27 cellular contexts compared by ENCODE assay signal in genomic region chr22:37203354-37204044, GRCh38. TPM values are rescaled to one million over a fixed set of nuclear protein-coding genes. Genes with fewer than 3 reads are reported as not detected.
DNase-seq lines count a peak whose midpoint lies in the region; ATAC-seq, FAIRE-seq and TF ChIP-seq lines count a peak whose summit lies in the region.
"Had no signal": no experiment of that assay in that cellular context is flagged by ENCODE, and none has a peak within 500 bp of the region (broad histone marks: within the 10 kb centered on the region; RNA-seq: fewer than 3 reads in every experiment).

No MANE protein-coding gene starts in this region.

- H3K23ac ChIP-seq in H1 (ENCODE audit: insufficient read length), result no peak overlapping the region

- peak; percentile 40 for DNase-seq in activated CD4-positive, CD25-positive, alpha-beta regulatory T cell treated with anti-CD3 and anti-CD28 coated beads, Interleukin-2, amount 50 U/mL, for 72 hours
- no peak for DNase-seq in activated CD4-positive, CD25-positive, alpha-beta regulatory T cell (lab: John Stamatoyannopoulos, UW)
- DNase-seq in Karpas-422, result peak; percentile 65
- no peak for DNase-seq in H1 (ENCODE audit: low read depth in 1 of 2, low spot score in 2 of 2)
- DNase-seq in sciatic nerve (ENCODE audit: low spot score), result peak; percentile 50
- DNase-seq in substantia nigra (lab: John Stamatoyannopoulos, UW), result no peak
- DNase-seq in gastrocnemius medialis, result no peak
- no peak for DNase-seq in SIG-M5 treated with dmso at 0.1 percent for 504 hours (lab: John Stamatoyannopoulos, UW; ENCODE audit: unreplicated experiment)
- DNase-seq: activated B cell treated with CpG ODN at 0.5 μM for 24 hours; activated gamma-delta T cell; effector memory CD4-positive, alpha-beta T cell; esophagus squamous epithelium; left ventricle myocardium inferior; NCI-H1105 treated with DMSO at 0.1 percent for 48 hours; NCI-H2171; NCI-H748 treated with DMSO at 0.1 percent for 48 hours; occipital lobe; PC-9; stimulated activated naive CD4-positive, alpha-beta T cell treated with Interleukin-2 at 50 U/mL for 16 hours; transverse colon had no signal

- peak overlapping the region; percentile 32 for H4K91ac ChIP-seq in H1 (replicated peaks; ENCODE audit: insufficient read length, low read length)

- H3K4me2 ChIP-seq in Karpas-422 (ENCODE audit: low read depth, low read length, poor library complexity, severe bottlenecking) (no peak overlapping the region), H1 (ENCODE audit: insufficient read depth in 1 of 2, low read depth in 2 of 2, low read length in 2 of 2) (no peak overlapping the region)
- H3K4me2 ChIP-seq: GM23338, PC-9 had no signal

- H2AFZ ChIP-seq in Karpas-422 (ENCODE audit: low read length) (no peak overlapping the region), H1 (ENCODE audit: low read length) (no peak overlapping the region)
- H2AFZ ChIP-seq: GM23338, PC-9 had no signal

- WGBS in H1 (ENCODE audit: extremely low coverage in 1 of 2, insufficient coverage in 1 of 2, insufficient read length in 1 of 2, insufficient replicate concordance in 2 of 2, low coverage in 1 of 2, low lambda C conversion rate in 2 of 2, missing lambda C conversion rate in 1 of 2), 2 experiments, result 84% methylated on average over 16 of the region's 16 CpGs; no CpG with 5 or more reads in 1 of the 2 experiments

- FAIRE-seq in H1 (lab: Jason Lieb, UNC), result no peak
- FAIRE-seq: HTR-8/SVneo had no signal

- H3K18ac ChIP-seq in H1 (ENCODE audit: extremely low read depth, low read length), result no peak overlapping the region

- peaks cover 23% of the 10 kb centered on the region for H3K4me1 ChIP-seq in Karpas-422 (ENCODE audit: low read length)
- peaks cover 0 to 7% (median 3%) of the 10 kb centered on the region in 4 experiments; a peak in 3 of 7 replicates for H3K4me1 ChIP-seq in H1 (replicated peaks in 1 of 4; ENCODE audit: control insufficient read depth in 3 of 4, insufficient read depth in 4 of 4, low read length in 3 of 4)
- H3K4me1 ChIP-seq in gastrocnemius medialis, result peaks cover 3 to 5% of the 10 kb centered on the region in 2 donors

- TF ChIP-seq EP300 in H1 (IDR thresholded peaks at IDR 0.05; ENCODE audit: borderline replicate concordance in 1 of 2, low read depth in 2 of 2, low read length in 2 of 2), result no peak

- no peak overlapping the region; the same call in 1 of the 2 replicates for H2BK5ac ChIP-seq in H1 (ENCODE audit: low read depth, low read length)

- POLR2A ChIA-PET in H1 (lab: Charles Lee; ENCODE audit: partially characterized antibody), result no interaction called here

- H4K5ac ChIP-seq in H1 (ENCODE audit: insufficient read length, low read depth, low read length), result no peak overlapping the region

- TF ChIP-seq POLR2A in H1 (IDR thresholded peaks at IDR 0.05; ENCODE audit: control extremely low read depth in 1 of 2, low read depth in 2 of 2, low read length in 2 of 2) (no peak), gastrocnemius medialis (IDR thresholded peaks at IDR 0.05) (no peak)

- no peak overlapping the region for H2BK20ac ChIP-seq in H1 (ENCODE audit: low read length)

- no peak overlapping the region for H2AK5ac ChIP-seq in H1 (ENCODE audit: low read depth, low read length)

- TF ChIP-seq CTCF in H1 (IDR thresholded peaks at IDR 0.05; ENCODE audit: control extremely low read depth in 1 of 3, insufficient read depth in 1 of 3, low read depth in 1 of 3, low read length in 3 of 3) (no peak), gastrocnemius medialis (IDR thresholded peaks at IDR 0.05 in 4 of 5, conservative IDR thresholded peaks at IDR 0.05 in 1 of 5) (no peak)

- H4K8ac ChIP-seq in H1 (ENCODE audit: extremely low read depth, insufficient read depth, low read length), result peak overlapping the region; percentile 71

- H4K20me1 ChIP-seq in Karpas-422 (ENCODE audit: insufficient read depth, low read depth, low read length) (no peaks in the 10 kb centered on the region), H1 (replicated peaks in 1 of 2; ENCODE audit: control insufficient read depth in 1 of 2, insufficient read depth in 2 of 2, low read length in 2 of 2) (no peaks in the 10 kb centered on the region)

- 0 out of 2 replicates have a peak overlapping the region, but pooled peaks have one; percentile 60 for H2BK12ac ChIP-seq in H1 (ENCODE audit: low read depth, low read length)

- in situ Hi-C loops in gastrocnemius medialis (cut with MboI; ENCODE audit: low sequenced_read_pairs in 4 of 4), result loop anchor here in 2 of 4 donors (5.0 to 25.0 kb wide), 2 partner anchors 41 to 116 kb away; no protein-coding TSS in a partner anchor

- no peak overlapping the region for H3K14ac ChIP-seq in H1 (ENCODE audit: insufficient read length)

- ATAC-seq in sciatic nerve (no peak), gastrocnemius medialis (no peak)
- ATAC-seq: GM23338, right cardiac atrium had no signal

- TF ChIP-seq RAD21 in H1 (IDR thresholded peaks at IDR 0.05 in 1 of 2, conservative IDR thresholded peaks at IDR 0.05 in 1 of 2; ENCODE audit: low read depth in 2 of 2, low read length in 2 of 2), result no peak

- peaks cover 5% of the 10 kb centered on the region for H3K23me2 ChIP-seq in H1 (ENCODE audit: low read depth, low read length)

- H3K9me3 ChIP-seq in Karpas-422 (ENCODE audit: low read length) (no peaks in the 10 kb centered on the region), H1 (ENCODE audit: insufficient read depth in 2 of 2, low read depth in 1 of 2, low read length in 1 of 2) (no peaks in the 10 kb centered on the region), gastrocnemius medialis (no peaks in the 10 kb centered on the region)
- H3K9me3 ChIP-seq: ascending aorta, esophagus squamous epithelium, left ventricle myocardium inferior, transverse colon had no signal

- H3K9ac ChIP-seq in Karpas-422 (ENCODE audit: low read length) (no peak overlapping the region), H1 (replicated peaks in 1 of 4; ENCODE audit: extremely low read depth in 1 of 4, low read depth in 3 of 4, low read length in 3 of 4) (no peak overlapping the region)

- intact Hi-C loops in sciatic nerve (cut with DNase I) (no loop called here), gastrocnemius medialis (cut with DNase I; ENCODE audit: low total_unique reads) (no loop called here)

- H3K56ac ChIP-seq in H1 (replicated peaks; ENCODE audit: insufficient read length, low read depth, low read length), result no peak overlapping the region

- H3K4me3 ChIP-seq in Karpas-422 (ENCODE audit: low read length) (no peak overlapping the region), H1 (ENCODE audit: extremely low read depth in 1 of 4, insufficient read depth in 2 of 4, low read depth in 3 of 4, low read length in 4 of 4) (no peak overlapping the region), gastrocnemius medialis (no peak overlapping the region)
- H3K4me3 ChIP-seq: ascending aorta, esophagus squamous epithelium, GM23338, left ventricle myocardium inferior, PC-9, SK-N-MC, transverse colon had no signal

- no peak overlapping the region for H2BK120ac ChIP-seq in H1 (replicated peaks; ENCODE audit: low read depth, low read length)

- H3K36me3 ChIP-seq in Karpas-422 (ENCODE audit: insufficient read depth, low read length) (no peaks in the 10 kb centered on the region), H1 (ENCODE audit: control insufficient read depth in 2 of 4, insufficient read depth in 4 of 4, low read length in 3 of 4) (no peaks in the 10 kb centered on the region), gastrocnemius medialis (no peaks in the 10 kb centered on the region)
- H3K36me3 ChIP-seq: ascending aorta, esophagus squamous epithelium, left ventricle myocardium inferior, transverse colon had no signal

- H3K27ac ChIP-seq in Karpas-422 (ENCODE audit: low read length) (no peak overlapping the region), H1 (ENCODE audit: low read depth, low read length) (no peak overlapping the region), substantia nigra (ENCODE audit: low read depth, low read length, poor library complexity, severe bottlenecking) (no peak overlapping the region), gastrocnemius medialis (no peak overlapping the region)
- H3K27ac ChIP-seq: 22Rv1, ascending aorta, esophagus squamous epithelium, left ventricle myocardium inferior, PC-9, SK-N-MC, transverse colon had no signal

- H3K27me3 ChIP-seq in Karpas-422 (ENCODE audit: low read length), result no peaks in the 10 kb centered on the region
- no peaks in the 10 kb centered on the region for H3K27me3 ChIP-seq in H1 (replicated peaks in 1 of 4; ENCODE audit: control insufficient read depth in 3 of 4, extremely low read depth in 1 of 4, insufficient read depth in 3 of 4, low read length in 3 of 4)
- no peaks in the 10 kb centered on the region for H3K27me3 ChIP-seq in gastrocnemius medialis
- H3K27me3 ChIP-seq: ascending aorta, esophagus squamous epithelium, transverse colon had no signal

- H3K79me2 ChIP-seq in Karpas-422 (ENCODE audit: low read length), result no peaks in the 10 kb centered on the region
- H3K79me2 ChIP-seq in H1 (ENCODE audit: control insufficient read depth in 1 of 2, insufficient read depth in 2 of 2, low read length in 2 of 2), result no peaks in the 10 kb centered on the region

- no peak overlapping the region for H3K4ac ChIP-seq in H1 (replicated peaks; ENCODE audit: insufficient read length, low read depth, low read length)

- CTCF ChIA-PET in H1 (lab: Charles Lee; ENCODE audit: partially characterized antibody), result interaction anchor here (1.0 kb wide), 1 partner anchor 57 kb away, joined by 3 read pairs; no protein-coding TSS in a partner anchor

- H3K79me1 ChIP-seq in H1 (ENCODE audit: low read depth, low read length), result no peaks in the 10 kb centered on the region

- no peaks in the 10 kb centered on the region for H3K9me2 ChIP-seq in Karpas-422 (replicated peaks; ENCODE audit: insufficient read depth, low read length)

- no peak overlapping the region for H2BK15ac ChIP-seq in H1 (ENCODE audit: low read length)

RNA-seq across cellular contexts. Expression of gene SSTR3, which starts 8.8 kb away (rescaled TPM):
- not detected in 2 replicates for total RNA-seq in Karpas-422 (2014; rRNA removed; shearing (Covaris generic); ENCODE audit: low replicate concordance)
- 0.22 and 0.54 TPM in 2 replicates for total RNA-seq in H1 (2021; fragmentation: NEBNext Ultra II Directional; extraction: Animal tissue kit (Norgen Biotek cat#: 25700))
- polyA plus RNA-seq in H1 (2011; rRNA removed), result 0.61 and 0.77 TPM in 2 replicates
- polyA plus RNA-seq in H1 (2011; cell fraction: cytosol; rRNA removed), result 0.54 TPM
- 0.53 TPM for polyA plus RNA-seq in H1 (2011; cell fraction: nucleus; rRNA removed)
- polyA plus RNA-seq in H1 (2012, experiment 1 of 2), result 0.47 to 1.0 TPM (median 0.80 TPM) in 4 replicates
- polyA plus RNA-seq in H1 (2012, experiment 2 of 2), result 0.73 TPM
- polyA plus RNA-seq in H1 (2013, experiment 1 of 2), result 0.14 TPM
- 0.17 TPM for polyA plus RNA-seq in H1 (2013, experiment 2 of 2)
- 0.35 and 1.2 TPM in 2 replicates for polyA minus RNA-seq in H1 (2011; rRNA and poly(A)+ RNA removed)
- 0.73 TPM for polyA minus RNA-seq in H1 (2011; cell fraction: cytosol; rRNA and poly(A)+ RNA removed)
- 0.50 TPM for polyA minus RNA-seq in H1 (2011; cell fraction: nucleus; rRNA and poly(A)+ RNA removed)
- total RNA-seq in sciatic nerve, result not detected
- total RNA-seq in gastrocnemius medialis, result not detected
- total RNA-seq: ascending aorta, esophagus squamous epithelium, left ventricle myocardium inferior, occipital lobe, PC-9, right cardiac atrium had no signal
- polyA plus RNA-seq: BJ, GM23338, right cardiac atrium had no signal

RNA-seq across cellular contexts. Expression of gene C1QTNF6, which starts 15.5 kb away (rescaled TPM):
- total RNA-seq in Karpas-422 (2014; rRNA removed; shearing (Covaris generic); ENCODE audit: low replicate concordance), result 1.7 and 2.7 TPM in 2 replicates
- 3.1 and 4.6 TPM in 2 replicates for total RNA-seq in H1 (2021; fragmentation: NEBNext Ultra II Directional; extraction: Animal tissue kit (Norgen Biotek cat#: 25700))
- 5.9 and 6.5 TPM in 2 replicates for polyA plus RNA-seq in H1 (2011; rRNA removed)
- 5.7 TPM for polyA plus RNA-seq in H1 (2011; cell fraction: cytosol; rRNA removed)
- polyA plus RNA-seq in H1 (2011; cell fraction: nucleus; rRNA removed), result 17.9 TPM
- 4.9 to 6.3 TPM (median 5.5 TPM) in 4 replicates for polyA plus RNA-seq in H1 (2012, experiment 1 of 2)
- polyA plus RNA-seq in H1 (2012, experiment 2 of 2), result 2.6 TPM
- polyA plus RNA-seq in H1 (2013, experiment 1 of 2), result 5.6 TPM
- polyA plus RNA-seq in H1 (2013, experiment 2 of 2), result 6.5 TPM
- polyA minus RNA-seq in H1 (2011; rRNA and poly(A)+ RNA removed), result 5.3 and 5.7 TPM in 2 replicates
- 2.9 TPM for polyA minus RNA-seq in H1 (2011; cell fraction: cytosol; rRNA and poly(A)+ RNA removed)
- polyA minus RNA-seq in H1 (2011; cell fraction: nucleus; rRNA and poly(A)+ RNA removed), result 11.6 TPM
- total RNA-seq in sciatic nerve (7.8 TPM), gastrocnemius medialis (under 1 TPM; 0.46 to 1.00 (median 0.84) TPM)

RNA-seq across cellular contexts. Expression of gene RAC2, which starts 40.6 kb away (rescaled TPM):
- 251 and 294 TPM in 2 replicates for total RNA-seq in Karpas-422 (2014; rRNA removed; shearing (Covaris generic); ENCODE audit: low replicate concordance)
- total RNA-seq in H1 (2021; fragmentation: NEBNext Ultra II Directional; extraction: Animal tissue kit (Norgen Biotek cat#: 25700)), result 2.1 and 2.3 TPM in 2 replicates
- polyA plus RNA-seq in H1 (2011; rRNA removed), result 4.3 and 6.1 TPM in 2 replicates
- 1.5 TPM for polyA plus RNA-seq in H1 (2011; cell fraction: cytosol; rRNA removed)
- polyA plus RNA-seq in H1 (2011; cell fraction: nucleus; rRNA removed), result 6.4 TPM
- 1.6 to 3.7 TPM (median 2.8 TPM) in 4 replicates for polyA plus RNA-seq in H1 (2012, experiment 1 of 2)
- 1.8 TPM for polyA plus RNA-seq in H1 (2012, experiment 2 of 2)
- polyA plus RNA-seq in H1 (2013, experiment 1 of 2), result 4.4 TPM
- polyA plus RNA-seq in H1 (2013, experiment 2 of 2), result 4.1 TPM
- 1.7 and 2.9 TPM in 2 replicates for polyA minus RNA-seq in H1 (2011; rRNA and poly(A)+ RNA removed)
- 3.2 TPM for polyA minus RNA-seq in H1 (2011; cell fraction: cytosol; rRNA and poly(A)+ RNA removed)
- polyA minus RNA-seq in H1 (2011; cell fraction: nucleus; rRNA and poly(A)+ RNA removed), result 3.7 TPM
- total RNA-seq in sciatic nerve (18.9 TPM), gastrocnemius medialis (1 to 10 TPM in 3 of 4 donors, not detected in 1; 1.9 to 3.7 (median 3.5) TPM)
- total RNA-seq: occipital lobe had no signal

RNA-seq across cellular contexts. Expression of gene IL2RB, which starts 53.8 kb away (rescaled TPM):
- total RNA-seq in Karpas-422 (2014; rRNA removed; shearing (Covaris generic); ENCODE audit: low replicate concordance), result 0.25 TPM in 1 of 2 replicates, not detected in the other
- 0.67 and 1.3 TPM in 2 replicates for total RNA-seq in H1 (2021; fragmentation: NEBNext Ultra II Directional; extraction: Animal tissue kit (Norgen Biotek cat#: 25700))
- polyA plus RNA-seq in H1 (2011; rRNA removed), result 0.67 and 1.1 TPM in 2 replicates
- 0.48 TPM for polyA plus RNA-seq in H1 (2011; cell fraction: cytosol; rRNA removed)
- 0.96 TPM for polyA plus RNA-seq in H1 (2011; cell fraction: nucleus; rRNA removed)
- polyA plus RNA-seq in H1 (2012, experiment 1 of 2), result 0.55 to 0.76 TPM (median 0.72 TPM) in 4 replicates
- polyA plus RNA-seq in H1 (2012, experiment 2 of 2), result 0.80 TPM
- polyA plus RNA-seq in H1 (2013, experiment 1 of 2), result 1.6 TPM
- polyA plus RNA-seq in H1 (2013, experiment 2 of 2), result 1.6 TPM
- polyA minus RNA-seq in H1 (2011; rRNA and poly(A)+ RNA removed), result 0.85 and 1.0 TPM in 2 replicates
- polyA minus RNA-seq in H1 (2011; cell fraction: cytosol; rRNA and poly(A)+ RNA removed), result 1.0 TPM
- polyA minus RNA-seq in H1 (2011; cell fraction: nucleus; rRNA and poly(A)+ RNA removed), result 0.60 TPM
- total RNA-seq in sciatic nerve, result 3.7 TPM
- total RNA-seq in gastrocnemius medialis, result 1 to 10 TPM in 1 of 4 donors, under 1 TPM in 3; 0.10 to 7.9 (median 0.27) TPM
- total RNA-seq: occipital lobe had no signal

Comparison
In these comparisons a context has a peak if more than half of its experiments do, and no peak if none do; other contexts are left out.
1. DNase-seq: peak in activated CD4-positive, CD25-positive, alpha-beta regulatory T cell treated with anti-CD3 and anti-CD28 coated beads, Interleukin-2, amount 50 U/mL, for 72 hours (single experiment), Karpas-422 (single experiment) and sciatic nerve (single experiment); none in activated CD4-positive, CD25-positive, alpha-beta regulatory T cell (0 of 4), H1 (0 of 2), substantia nigra (0 of 49), gastrocnemius medialis (0 of 2) and SIG-M5 treated with dmso at 0.1 percent for 504 hours (single experiment).
2. RNA of gene RAC2, which starts 40.6 kb away (total RNA-seq): 251 to 294 TPM in Karpas-422; 18.9 TPM in sciatic nerve (single experiment), 1.9 to 3.7 TPM in gastrocnemius medialis and 2.1 to 2.3 TPM in H1; every median in the first group is over 10 times any median in the second.